Comparison of ENCODE assay signal across 1 cellular context in the genomic region with DNA sequence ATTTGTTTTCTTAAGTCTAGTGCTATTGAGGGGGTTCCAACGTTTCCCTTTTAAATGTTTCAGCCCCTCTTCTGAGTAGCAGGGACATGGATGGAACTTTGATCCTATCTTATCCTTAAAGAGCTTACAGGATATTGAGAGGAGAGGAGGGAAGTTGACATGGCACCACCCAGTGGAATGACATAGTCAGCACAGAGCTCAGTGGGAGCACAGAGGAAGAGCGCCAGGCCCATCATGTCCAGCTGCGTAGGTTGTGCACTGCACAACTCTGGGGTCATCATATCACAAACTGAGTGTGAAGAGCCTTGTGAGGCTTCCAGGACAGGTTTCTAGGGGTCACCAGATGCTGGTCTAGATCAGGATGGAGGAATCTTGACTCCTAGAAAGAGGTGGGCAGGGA.
A peak's percentile ranks its signal among the peaks of the same experiment; 100 is the strongest.
TF ChIP-seq lines count a peak whose summit lies in the region.

No MANE protein-coding gene starts in this region.

TF ChIP-seq in K562, 482 proteins besides CTCF, POLR2A, EP300 and RAD21:
- TF ChIP-seq RBM25 (IDR thresholded peaks at IDR 0.05; ENCODE audit: low read depth, low read length, severe bottlenecking) (peak; percentile 59), ETS2 (tag; IDR thresholded peaks at IDR 0.05; ENCODE audit: borderline replicate concordance, poor library complexity, severe bottlenecking) (no peak)
